In genomic region chr11:68166969-68167368, GRCh38 we compare ENCODE assay signal across 26 cellular contexts.
"Had no signal": no experiment of that assay in that cellular context is flagged by ENCODE, and none has a peak within 500 bp of the region (broad histone marks: within the 10 kb centered on the region; RNA-seq: fewer than 3 reads in every experiment).

No MANE protein-coding gene starts in this region.

- ATAC-seq: naive thymus-derived CD4-positive, alpha-beta T cell; natural killer cell; right cardiac atrium; stimulated activated memory B cell treated with anti-CD40 and anti-IgM and Interleukin-4, amounts not matched to agents 10 μg/mL and 1 μg/mL and 100 μg/mL, for 72 hours; stimulated activated naive CD8-positive, alpha-beta T cell treated with anti-CD3 and anti-CD28 coated beads, Interleukin-15, amount 100 ng/mL, for 72 hours; stimulated activated naive CD8-positive, alpha-beta T cell treated with anti-CD3 and anti-CD28 coated beads, Interleukin-15, Interleukin-2, amounts not matched to agents 100 U/mL and 50 U/mL, for 24 hours had no signal

- H3K4me3 ChIP-seq: neural progenitor cell, ovary, prostate gland, right lobe of liver, sigmoid colon, thoracic aorta, tibial artery, transverse colon, upper lobe of left lung, vagina had no signal

- H3K27ac Mint-ChIP-seq: natural killer cell; nephron; neural progenitor cell; stimulated activated memory B cell treated with anti-CD40 and anti-IgM and Interleukin-4, amounts not matched to agents 10 μg/mL and 1 μg/mL and 100 μg/mL, for 72 hours had no signal

- H3K27ac ChIP-seq: neural progenitor cell, ovary, prostate gland, sigmoid colon, thoracic aorta, tibial artery, transverse colon, upper lobe of left lung, vagina had no signal

- H3K9me3 ChIP-seq: ovary, prostate gland, right lobe of liver, sigmoid colon, thoracic aorta, tibial artery, transverse colon, upper lobe of left lung, vagina had no signal

- H3K27me3 Mint-ChIP-seq: naive thymus-derived CD4-positive, alpha-beta T cell; stimulated activated memory B cell treated with anti-CD40 and anti-IgM and Interleukin-4, amounts not matched to agents 10 μg/mL and 1 μg/mL and 100 μg/mL, for 72 hours; stimulated activated naive CD8-positive, alpha-beta T cell treated with anti-CD3 and anti-CD28 coated beads, Interleukin-15, amount 100 ng/mL, for 72 hours had no signal

- FAIRE-seq: small intestine, urothelium cell line had no signal

- DNase-seq: naive thymus-derived CD4-positive, alpha-beta T cell; natural killer cell; occipital lobe; ovary; retina; right cardiac atrium; right lobe of liver; sigmoid colon; small intestine; stimulated activated CD4-positive, alpha-beta T cell treated with anti-CD3 and anti-CD28 coated beads, Interleukin-1b, Interleukin-23, amount 100 ng/mL, for 48 hours; stimulated activated CD4-positive, alpha-beta T cell treated with anti-CD3 and anti-CD28 coated beads, Interleukin-4, amount 100 ng/mL, for 1 hour; stimulated activated CD4-positive, alpha-beta T cell treated with anti-CD3 and anti-CD28 coated beads, Interleukin-4, amount 100 ng/mL, for 4 hours; stimulated activated CD8-positive, alpha-beta memory T cell treated with anti-CD3 and anti-CD28 coated beads, Interleukin-4, amount 100 ng/mL, for 48 hours; stimulated activated naive CD4-positive, alpha-beta T cell; stimulated activated naive CD8-positive, alpha-beta T cell treated with anti-CD3 and anti-CD28 coated beads, Interleukin-15, amount 100 ng/mL, for 72 hours; stimulated activated naive CD8-positive, alpha-beta T cell treated with anti-CD3 and anti-CD28 coated beads, Interleukin-15, Interleukin-2, amounts not matched to agents 100 U/mL and 50 U/mL, for 24 hours; tibial artery; transverse colon; upper lobe of left lung had no signal

- H3K4me1 Mint-ChIP-seq: naive thymus-derived CD4-positive, alpha-beta T cell; natural killer cell; nephron; stimulated activated naive CD8-positive, alpha-beta T cell treated with anti-CD3 and anti-CD28 coated beads, Interleukin-15, amount 100 ng/mL, for 72 hours had no signal

- H3K4me1 ChIP-seq: neural progenitor cell, prostate gland, tibial artery, transverse colon, upper lobe of left lung, vagina had no signal

- H3K27me3 ChIP-seq: neural progenitor cell, ovary, right lobe of liver, sigmoid colon, tibial artery, transverse colon, upper lobe of left lung, vagina had no signal

- H3K4me3 Mint-ChIP-seq: naive thymus-derived CD4-positive, alpha-beta T cell; natural killer cell; nephron; neural progenitor cell; stimulated activated memory B cell treated with anti-CD40 and anti-IgM and Interleukin-4, amounts not matched to agents 10 μg/mL and 1 μg/mL and 100 μg/mL, for 72 hours; stimulated activated naive CD8-positive, alpha-beta T cell treated with anti-CD3 and anti-CD28 coated beads, Interleukin-15, amount 100 ng/mL, for 72 hours had no signal

- H3K36me3 ChIP-seq: ovary had no signal

- H3K9me3 Mint-ChIP-seq: naive thymus-derived CD4-positive, alpha-beta T cell; natural killer cell; nephron; neural progenitor cell; stimulated activated memory B cell treated with anti-CD40 and anti-IgM and Interleukin-4, amounts not matched to agents 10 μg/mL and 1 μg/mL and 100 μg/mL, for 72 hours; stimulated activated naive CD8-positive, alpha-beta T cell treated with anti-CD3 and anti-CD28 coated beads, Interleukin-15, amount 100 ng/mL, for 72 hours had no signal
